Comparison of ENCODE assay signal across 10 cellular contexts in genomic region chr9:129415954-129416651, GRCh38.
DNase-seq lines count a peak whose midpoint lies in the region; ATAC-seq and TF ChIP-seq lines count a peak whose summit lies in the region.
"Had no signal": no experiment of that assay in that cellular context is flagged by ENCODE, and none has a peak within 500 bp of the region (broad histone marks: within the 10 kb centered on the region; RNA-seq: fewer than 3 reads in every experiment).

No MANE protein-coding gene starts in this region.

- H3K27ac Mint-ChIP-seq in CD14-positive monocyte (peak overlapping the region; percentile 90 to 97 (median 94)), neural progenitor cell (peak overlapping the region; percentile 98)
- peak overlapping the region; percentile 47 for H3K27ac Mint-ChIP-seq in activated T-helper 17 cell treated with anti-CD3 and anti-CD28 coated beads, Interleukin-2, amount 50 U/mL, for 72 hours

- no peaks in the 10 kb centered on the region for H3K36me3 ChIP-seq in DOHH2 (ENCODE audit: control insufficient read depth, low read length)
- H3K36me3 ChIP-seq in neural progenitor cell: no peaks in the 10 kb centered on the region
- no peaks in the 10 kb centered on the region for H3K36me3 ChIP-seq in brain microvascular endothelial cell (replicated peaks)

- H3K27ac ChIP-seq in DOHH2 (ENCODE audit: low read depth, low read length): peak overlapping the region; percentile 46
- H3K27ac ChIP-seq in neural progenitor cell: no peak overlapping the region
- H3K27ac ChIP-seq in brain microvascular endothelial cell: no peak overlapping the region

- H3K9me3 Mint-ChIP-seq in CD14-positive monocyte (no peaks in the 10 kb centered on the region), neural progenitor cell (no peaks in the 10 kb centered on the region)
- no peaks in the 10 kb centered on the region for H3K9me3 Mint-ChIP-seq in activated T-helper 17 cell treated with anti-CD3 and anti-CD28 coated beads, Interleukin-2, amount 50 U/mL, for 72 hours

- intact Hi-C loops in CD14-positive monocyte (cut with micrococcal nuclease): loop anchor here in 1 of 2 donors (2.0 kb wide), 1 partner anchor 43 kb away; no protein-coding TSS in a partner anchor

- H3K27me3 Mint-ChIP-seq in CD14-positive monocyte (ENCODE audit: low read depth in 3 of 3) (peaks cover 0 to 4% (median 0%) of the 10 kb centered on the region in 3 donors), neural progenitor cell (ENCODE audit: insufficient read depth, low read depth) (peaks cover 10% of the 10 kb centered on the region)
- H3K27me3 Mint-ChIP-seq in activated T-helper 17 cell treated with anti-CD3 and anti-CD28 coated beads, Interleukin-2, amount 50 U/mL, for 72 hours: no peaks in the 10 kb centered on the region

- H3K9ac ChIP-seq in neural progenitor cell: no peak overlapping the region
- H3K9ac ChIP-seq: SK-N-SH had no signal

- no peak for DNase-seq in CD14-positive monocyte (ENCODE audit: low spot score)
- DNase-seq in neural progenitor cell (ENCODE audit: low spot score): no peak
- no peak for DNase-seq in HPDE6-E6E7 (ENCODE audit: extremely low spot score)
- DNase-seq in NCI-H2081 (lab: John Stamatoyannopoulos, UW): no peak
- no peak for DNase-seq in brain microvascular endothelial cell
- DNase-seq: activated CD4-positive, alpha-beta T cell treated with anti-CD3 and anti-CD28 coated beads, Interleukin-2, amount 50 U/mL, for 48 hours; effector CD4-positive, alpha-beta T cell; SK-N-SH had no signal

- in situ Hi-C loops in brain microvascular endothelial cell (cut with HindIII; ENCODE audit: low pct_ligation_motif_present, low sequenced_read_pairs): no loop called here

- peak overlapping the region; percentile 28; the same call in 1 of the 2 replicates for H3K4me3 ChIP-seq in DOHH2 (ENCODE audit: low read length)
- H3K4me3 ChIP-seq in neural progenitor cell: no peak overlapping the region
- H3K4me3 ChIP-seq in brain microvascular endothelial cell (ENCODE audit: low read depth, low read length): no peak overlapping the region

- H3K9me3 ChIP-seq in DOHH2 (ENCODE audit: control insufficient read depth, insufficient read depth, low read length) (no peaks in the 10 kb centered on the region), neural progenitor cell (ENCODE audit: low read depth) (no peaks in the 10 kb centered on the region)
- H3K9me3 ChIP-seq: SK-N-SH had no signal

- H3K79me2 ChIP-seq in DOHH2 (ENCODE audit: control insufficient read depth, low read length) (no peaks in the 10 kb centered on the region), neural progenitor cell (ENCODE audit: low read depth) (no peaks in the 10 kb centered on the region)

- H4K20me1 ChIP-seq in DOHH2 (ENCODE audit: control insufficient read depth, insufficient read depth, low read depth, low read length): no peaks in the 10 kb centered on the region
- H4K20me1 ChIP-seq in neural progenitor cell (ENCODE audit: low read depth): no peaks in the 10 kb centered on the region

- H3F3A ChIP-seq in DOHH2 (ENCODE audit: control insufficient read depth, insufficient read depth) (no peaks in the 10 kb centered on the region), neural progenitor cell (ENCODE audit: low read depth) (peaks cover 41% of the 10 kb centered on the region)

- no peaks in the 10 kb centered on the region for H3K9me2 ChIP-seq in DOHH2 (replicated peaks; ENCODE audit: control insufficient read depth, low read length)
- H3K9me2 ChIP-seq: SK-N-SH had no signal

- ATAC-seq in activated T-helper 17 cell treated with anti-CD3 and anti-CD28 coated beads, Interleukin-2, amount 50 U/mL, for 72 hours (replicated peaks): no peak

- H3K4me1 Mint-ChIP-seq in CD14-positive monocyte: peaks cover 38% of the 10 kb centered on the region
- peaks cover 4% of the 10 kb centered on the region for H3K4me1 Mint-ChIP-seq in activated T-helper 17 cell treated with anti-CD3 and anti-CD28 coated beads, Interleukin-2, amount 50 U/mL, for 72 hours
- H3K4me1 Mint-ChIP-seq in neural progenitor cell: peaks cover 52% of the 10 kb centered on the region

- H2AFZ ChIP-seq in neural progenitor cell (replicated peaks): no peak overlapping the region

- peak overlapping the region; percentile 50 for H3K4me2 ChIP-seq in DOHH2 (ENCODE audit: low read length)
- H3K4me2 ChIP-seq in neural progenitor cell: peak overlapping the region; percentile 23
- H3K4me2 ChIP-seq: SK-N-SH had no signal

- H3K36me3 Mint-ChIP-seq in CD14-positive monocyte (peaks cover 0 to 2% of the 10 kb centered on the region in 2 donors), neural progenitor cell (no peaks in the 10 kb centered on the region)
- peaks cover 4% of the 10 kb centered on the region for H3K36me3 Mint-ChIP-seq in activated T-helper 17 cell treated with anti-CD3 and anti-CD28 coated beads, Interleukin-2, amount 50 U/mL, for 72 hours (ENCODE audit: low read depth)

- H3K27me3 ChIP-seq in DOHH2 (ENCODE audit: control insufficient read depth, low read length): no peaks in the 10 kb centered on the region
- no peaks in the 10 kb centered on the region for H3K27me3 ChIP-seq in neural progenitor cell
- no peaks in the 10 kb centered on the region for H3K27me3 ChIP-seq in brain microvascular endothelial cell (replicated peaks)

- H3K4me3 Mint-ChIP-seq in CD14-positive monocyte (peak overlapping the region in 1 of 2 donors; percentile 46), neural progenitor cell (peak overlapping the region; percentile 60)
- H3K4me3 Mint-ChIP-seq in activated T-helper 17 cell treated with anti-CD3 and anti-CD28 coated beads, Interleukin-2, amount 50 U/mL, for 72 hours: no peak overlapping the region

- no peak for TF ChIP-seq CTCF in CD14-positive monocyte (IDR thresholded peaks at IDR 0.05)
- no peak for TF ChIP-seq CTCF in DOHH2 (IDR thresholded peaks at IDR 0.05; ENCODE audit: low read depth, low read length, poor library complexity, severe bottlenecking)
- no peak for TF ChIP-seq CTCF in neural progenitor cell (IDR thresholded peaks at IDR 0.05)
- TF ChIP-seq CTCF in brain microvascular endothelial cell (IDR thresholded peaks at IDR 0.05; ENCODE audit: low read depth, low read length, missing control alignments): no peak

- H3K4me1 ChIP-seq in DOHH2 (ENCODE audit: control insufficient read depth, low read length) (peaks cover 55% of the 10 kb centered on the region), neural progenitor cell (peaks cover 40% of the 10 kb centered on the region)

Comparison
In these comparisons a context has a peak if more than half of its experiments do, and no peak if none do; other contexts are left out.
1. H3K27ac Mint-ChIP-seq: peak in every context shown above with its lines; median percentile 98 in neural progenitor cell; 94 in CD14-positive monocyte; 47 in activated T-helper 17 cell treated with anti-CD3 and anti-CD28 coated beads, Interleukin-2, amount 50 U/mL, for 72 hours.